Comparison of ENCODE assay signal across 17 cellular contexts in the genomic region with DNA sequence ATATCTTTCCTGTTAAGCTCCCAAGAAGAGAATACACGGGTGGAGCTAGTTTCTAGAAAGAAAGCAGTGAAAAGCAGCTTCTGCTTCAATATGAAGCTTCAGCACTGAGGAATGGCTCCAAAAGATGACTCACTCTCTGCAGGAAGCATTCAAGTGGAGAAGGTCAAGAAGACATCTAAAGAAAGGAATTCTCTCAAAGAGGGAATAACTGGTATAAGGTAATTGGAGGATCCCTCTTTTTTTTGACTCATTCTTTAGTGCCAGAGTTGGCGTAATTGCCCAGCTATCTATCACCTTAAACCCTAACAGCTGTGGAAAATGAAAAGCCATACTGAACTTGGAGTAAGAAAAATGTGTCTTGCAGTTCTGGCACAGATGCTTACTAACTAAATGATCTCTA. TPM values are rescaled to one million over a fixed set of nuclear protein-coding genes. Genes with fewer than 3 reads are reported as not detected.
DNase-seq lines count a peak whose midpoint lies in the region; ATAC-seq, FAIRE-seq and TF ChIP-seq lines count a peak whose summit lies in the region.
"Had no signal": no experiment of that assay in that cellular context is flagged by ENCODE, and none has a peak within 500 bp of the region (broad histone marks: within the 10 kb centered on the region; RNA-seq: fewer than 3 reads in every experiment).

No MANE protein-coding gene starts in this region.

- POLR2A ChIA-PET in A549 (lab: Yijun Ruan, JAX) (no interaction called here), HCT116 (lab: Charles Lee) (no interaction called here)

- H3K4me3 ChIP-seq in A549, result no peak overlapping the region
- H3K4me3 ChIP-seq in HCT116 (replicated peaks in 1 of 2; ENCODE audit: low read depth in 1 of 2, low read length in 2 of 2), result no peak overlapping the region
- H3K4me3 ChIP-seq in astrocyte of the cerebellum (ENCODE audit: low read depth, low read length), result no peak overlapping the region
- no peak overlapping the region for H3K4me3 ChIP-seq in spleen
- H3K4me3 ChIP-seq: ascending aorta, esophagus muscularis mucosa, K562, ovary, PC-9 had no signal

- CTCF ChIA-PET in A549 (lab: Yijun Ruan, JAX) (interaction anchor here (1.6 kb wide), 1 partner anchor 13 kb away, joined by 5 read pairs; no protein-coding TSS in a partner anchor), HCT116 (lab: Charles Lee) (no interaction called here)

- TF ChIP-seq RAD21 in A549 (conservative IDR thresholded peaks at IDR 0.05 in 1 of 2, IDR thresholded peaks at IDR 0.05 in 1 of 2), result no peak
- TF ChIP-seq RAD21 in HCT116 (IDR thresholded peaks at IDR 0.05; ENCODE audit: low read depth), result no peak

- ATAC-seq in A549, result no peak
- no peak for ATAC-seq in HCT116
- no peak for ATAC-seq in GM19397 (IDR thresholded peaks at IDR 0.05; ENCODE audit: unreplicated experiment)
- no peak for ATAC-seq in HG02852 (IDR thresholded peaks at IDR 0.05; ENCODE audit: unreplicated experiment)
- ATAC-seq: K562 had no signal

- no peak overlapping the region for H2AFZ ChIP-seq in HCT116 (ENCODE audit: low read depth, low read length, poor library complexity, severe bottlenecking)
- H2AFZ ChIP-seq: PC-9 had no signal

- H3K9me2 ChIP-seq in HCT116 (ENCODE audit: insufficient read depth), result no peaks in the 10 kb centered on the region

- in situ Hi-C loops in astrocyte of the cerebellum (cut with HindIII; ENCODE audit: low sequenced_read_pairs), result no loop called here

- intact Hi-C loops in HCT116 (cut with micrococcal nuclease) (no loop called here), spleen (cut with DNase I; ENCODE audit: low total_unique reads) (no loop called here)

- RAD21 ChIA-PET in HCT116 (lab: Charles Lee; ENCODE audit: low non-redundant PET in 1 of 2, low total read pairs in 2 of 2, uncharacterized antibody in 2 of 2, unreplicated experiment in 2 of 2), result no interaction called here

- H3K79me2 ChIP-seq in HCT116 (ENCODE audit: insufficient read depth, low read length), result no peaks in the 10 kb centered on the region

- DNase-seq in A549 (ENCODE audit: low read depth in 1 of 2, low spot score in 1 of 2) (peak in 1 of 2 experiments; percentile 17), HCT116 (ENCODE audit: low read depth, low spot score) (no peak), astrocyte of the cerebellum (ENCODE audit: low read depth) (peak; percentile 69), inferior parietal cortex (ENCODE audit: extremely low spot score) (peak; percentile 1), spleen (no peak), HPDE6-E6E7 (ENCODE audit: extremely low spot score) (no peak)
- DNase-seq: activated T-cell treated with anti-CD3 and anti-CD28 coated beads for 4 hours; GF-D8; ovary; PC-9; stimulated activated CD4-positive, alpha-beta T cell treated with anti-CD3 and anti-CD28 coated beads, Interleukin-4, amount 100 ng/mL, for 4 hours had no signal

- 10% methylated on average over 2 of the region's 2 CpGs for WGBS in A549 (ENCODE audit: missing lambda C conversion rate)
- WGBS in spleen, 5 donors, result 36 to 78% (median 65%) methylated on average over 2 of the region's 2 CpGs

- H3K36me3 ChIP-seq in HCT116 (ENCODE audit: control insufficient read depth in 1 of 2, insufficient read depth in 2 of 2, low read length in 2 of 2), result no peaks in the 10 kb centered on the region
- H3K36me3 ChIP-seq in spleen, result no peaks in the 10 kb centered on the region
- H3K36me3 ChIP-seq: ascending aorta; BLaER1 treated with 17β-estradiol and CSF1 and Interleukin-3, amounts not matched to agents 10 nM and 100 nM; esophagus muscularis mucosa; ovary had no signal

- peak; percentile 70 for FAIRE-seq in A549 (lab: Jason Lieb, UNC)
- FAIRE-seq: K562 had no signal

- H3K4me2 ChIP-seq in A549 (peak overlapping the region; percentile 91), HCT116 (ENCODE audit: low read length) (no peak overlapping the region)
- H3K4me2 ChIP-seq: PC-9 had no signal

- peaks cover 67% of the 10 kb centered on the region for H3K4me1 ChIP-seq in A549
- no peaks in the 10 kb centered on the region for H3K4me1 ChIP-seq in HCT116 (ENCODE audit: control insufficient read depth in 1 of 2, insufficient read depth in 2 of 2, low read length in 2 of 2)
- H3K4me1 ChIP-seq in spleen, result no peaks in the 10 kb centered on the region

- no peak for TF ChIP-seq POLR2A in A549 (IDR thresholded peaks at IDR 0.05; ENCODE audit: low read length)
- TF ChIP-seq POLR2A in HCT116 (IDR thresholded peaks at IDR 0.05; ENCODE audit: borderline replicate concordance, extremely low read depth, insufficient read depth, insufficient read length), result no peak
- no peak for TF ChIP-seq POLR2A in spleen (IDR thresholded peaks at IDR 0.05)

- H3K27me3 ChIP-seq in HCT116 (ENCODE audit: insufficient read depth, low read length) (no peaks in the 10 kb centered on the region), spleen (replicated peaks in 1 of 7) (no peaks in the 10 kb centered on the region)
- H3K27me3 ChIP-seq: ascending aorta, esophagus muscularis mucosa, ovary had no signal

- H3K27ac ChIP-seq in A549, result peak overlapping the region in 1 of 2 experiments; percentile 95; a peak in 3 of 6 replicates
- H3K27ac ChIP-seq in HCT116 (ENCODE audit: low read depth, low read length), result no peak overlapping the region
- no peak overlapping the region for H3K27ac ChIP-seq in spleen
- H3K27ac ChIP-seq: BLaER1 treated with 17β-estradiol and CSF1 and Interleukin-3, amounts not matched to agents 10 nM and 100 nM; esophagus muscularis mucosa; ovary; PC-9 had no signal

- no peak for TF ChIP-seq CTCF in A549 (IDR thresholded peaks at IDR 0.05)
- no peak for TF ChIP-seq CTCF in HCT116 (IDR thresholded peaks at IDR 0.05 in 2 of 3, conservative IDR thresholded peaks at IDR 0.05 in 1 of 3; ENCODE audit: borderline replicate concordance in 1 of 3, insufficient read depth in 1 of 3, low read depth in 2 of 3, low read length in 2 of 3)
- no peak for TF ChIP-seq CTCF in astrocyte of the cerebellum (IDR thresholded peaks at IDR 0.05; ENCODE audit: low read depth, low read length, missing control alignments)
- no peak for TF ChIP-seq CTCF in spleen (IDR thresholded peaks at IDR 0.05 in 8 of 11, conservative IDR thresholded peaks at IDR 0.05 in 3 of 11)

- no TSS peak for BruUV-seq in HCT116 (replicated peaks; lab: Mats Ljungman, UMichigan)

- no peak overlapping the region for H3K9ac ChIP-seq in HCT116 (ENCODE audit: low read length)
- H3K9ac ChIP-seq: BLaER1 treated with 17β-estradiol and CSF1 and Interleukin-3, amounts not matched to agents 10 nM and 100 nM had no signal

- H3K9me3 ChIP-seq in A549 (no peaks in the 10 kb centered on the region), HCT116 (ENCODE audit: control insufficient read depth in 1 of 2, insufficient read depth in 1 of 2, low read depth in 1 of 2, low read length in 2 of 2) (no peaks in the 10 kb centered on the region), spleen (no peaks in the 10 kb centered on the region)
- H3K9me3 ChIP-seq: ascending aorta, esophagus muscularis mucosa, ovary had no signal

- H4K20me1 ChIP-seq in HCT116 (ENCODE audit: insufficient read depth), result no peaks in the 10 kb centered on the region

- no peak for TF ChIP-seq EP300 in A549 (IDR thresholded peaks at IDR 0.05)

TF ChIP-seq in A549, 52 proteins besides CTCF, POLR2A, EP300 and RAD21:
- TF ChIP-seq TP53 (CRISPR knock-in tag; IDR thresholded peaks at IDR 0.05) (no peak), JUNB (IDR thresholded peaks at IDR 0.05) (peak; percentile 39; the same call in 1 of the 2 replicates), NR3C1 (IDR thresholded peaks at IDR 0.05) (no peak), FOSL2 (IDR thresholded peaks at IDR 0.05) (peak; percentile 22; the same call in 1 of the 2 replicates), FOSL2 (CRISPR knock-in tag; IDR thresholded peaks at IDR 0.05) (peak; percentile 65)
TF ChIP-seq in A549: peak in this region for 2.

TF ChIP-seq in HCT116, 20 proteins besides CTCF, POLR2A, EP300 and RAD21:
- peak; percentile 51 for TF ChIP-seq TCF7L2 (IDR thresholded peaks at IDR 0.05; ENCODE audit: borderline replicate concordance, extremely low read depth, insufficient read depth, insufficient read length)
- no peak for TF ChIP-seq SIN3A (IDR thresholded peaks at IDR 0.05; ENCODE audit: low read depth)
- no peak for TF ChIP-seq ELF1 (IDR thresholded peaks at IDR 0.05; ENCODE audit: borderline replicate concordance, low read depth)

RNA-seq across cellular contexts. Expression of gene EDA2R, which starts 3.5 kb away (rescaled TPM):
- polyA plus RNA-seq in A549 (2011; rRNA removed), result 26.8 and 29.0 TPM in 2 replicates
- polyA plus RNA-seq in A549 (2012; cell fraction: cytosol; rRNA removed), result 3.6 and 4.2 TPM in 2 replicates
- polyA plus RNA-seq in A549 (2012; cell fraction: nucleus; rRNA removed), result 5.1 and 7.2 TPM in 2 replicates
- polyA plus RNA-seq in A549 (2017; fragmentation: RNase III; extraction: RNeasy Plus Mini Kit Qiagen cat#74134 plus additional on column Dnase treatment), result 13.0 to 13.7 TPM (median 13.7 TPM) in 3 replicates
- polyA minus RNA-seq in A549 (2011; rRNA and poly(A)+ RNA removed), result 39.8 and 42.7 TPM in 2 replicates
- total RNA-seq in HCT116 (2021; ENCODE audit: unreplicated experiment), result not detected
- not detected in 2 replicates for polyA plus RNA-seq in HCT116 (2012)
- total RNA-seq in spleen, result 1 to 10 TPM in 5 of 7 donors, under 1 TPM in 2; 0.37 to 2.7 (median 1.5) TPM
- polyA plus RNA-seq in spleen, result under 1 TPM; 0.21 to 0.39 (median 0.29) TPM
- total RNA-seq: PC-9 had no signal

Comparison
In these comparisons a context has a peak if more than half of its experiments do, and no peak if none do; other contexts are left out.
1. DNase-seq: peak in astrocyte of the cerebellum (single experiment) and inferior parietal cortex (single experiment); none in HCT116 (single experiment), spleen (single experiment) and HPDE6-E6E7 (single experiment).